Comparison of ENCODE assay signal across 38 cellular contexts in the genomic region with DNA sequence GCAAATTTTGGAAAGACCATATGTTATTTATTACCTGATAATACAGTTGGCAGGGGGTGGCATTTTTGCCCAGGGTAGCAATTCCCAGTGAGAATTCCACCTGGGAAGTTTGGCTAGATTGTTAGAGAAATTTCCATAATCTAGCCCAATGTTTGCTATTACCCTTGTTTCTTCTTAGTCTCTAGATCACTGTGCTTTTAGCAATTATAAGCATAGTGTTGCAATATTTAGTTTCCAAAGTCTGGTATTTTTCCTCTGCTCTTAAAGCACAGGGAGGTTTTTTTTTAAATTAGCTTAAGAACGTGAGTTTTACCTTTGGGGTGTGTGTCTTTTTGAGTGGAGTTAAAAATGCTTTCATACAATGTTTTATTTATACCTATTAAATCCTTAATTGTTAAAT. TPM values are rescaled to one million over a fixed set of nuclear protein-coding genes. Genes with fewer than 3 reads are reported as not detected.
"Had no signal": no experiment of that assay in that cellular context is flagged by ENCODE, and none has a peak within 500 bp of the region (broad histone marks: within the 10 kb centered on the region; RNA-seq: fewer than 3 reads in every experiment).

No MANE protein-coding gene starts in this region.

- H3K36me3 ChIP-seq: MG63 had no signal

- DNase-seq: Karpas-422, Kasumi-1, MG63, MM.1S, MV-4-11, NCI-H1048, NCI-H1092, NCI-H1092 treated with DMSO at 0.1 percent for 48 hours, NCI-H1105, NCI-H1105 treated with DMSO at 0.1 percent for 48 hours, NCI-H1417, NCI-H1417 treated with DMSO at 0.1 percent for 48 hours, NCI-H1436, NCI-H1436 treated with DMSO at 0.1 percent for 48 hours, NCI-H146, NCI-H1694, NCI-H1694 treated with DMSO at 0.1 percent for 48 hours, NCI-H187, NCI-H187 treated with DMSO at 0.1 percent for 48 hours, NCI-H1930, NCI-H2029, NCI-H2029 treated with DMSO at 0.1 percent for 48 hours, NCI-H2081, NCI-H2081 treated with DMSO at 0.1 percent for 48 hours, NCI-H2107, NCI-H2171, NCI-H2171 treated with DMSO at 0.1 percent for 48 hours, NCI-H2227 treated with DMSO at 0.1 percent for 48 hours, NCI-H226, NCI-H345, NCI-H446, NCI-H446 treated with DMSO at 0.1 percent for 48 hours, NCI-H510A, NCI-H510A treated with DMSO at 0.1 percent for 48 hours, NCI-H524, NCI-H524 treated with DMSO at 0.1 percent for 48 hours had no signal

- H3K9ac ChIP-seq: KMS-11 had no signal

- H3K4me3 ChIP-seq: MG63 had no signal

- H3K27me3 ChIP-seq: MG63 had no signal

- H3K27ac ChIP-seq: KMS-11 had no signal

- H3K9me3 ChIP-seq: MG63 had no signal

- H3K4me2 ChIP-seq: KMS-11 had no signal

RNA-seq across cellular contexts. Expression of a gene that starts 26.3 kb away (rescaled TPM):
- total RNA-seq: MCF 10A had no signal
